In genomic region chr22:45671783-45672563, GRCh38 we compare ENCODE assay signal across 8 cellular contexts. TPM values are rescaled to one million over a fixed set of nuclear protein-coding genes. Genes with fewer than 3 reads are reported as not detected.
A peak's percentile ranks its signal among the peaks of the same experiment; 100 is the strongest.
DNase-seq lines count a peak whose midpoint lies in the region; ATAC-seq and TF ChIP-seq lines count a peak whose summit lies in the region.

Gene ATXN10 (plus strand): TSS chr22:45671834. CDS start chr22:45672064, 230 bp downstream.

- DNase-seq in NCI-H2227 (lab: John Stamatoyannopoulos, UW; ENCODE audit: unreplicated experiment) (peak; percentile 85), cerebellar cortex (ENCODE audit: low spot score) (peak; percentile 59), kidney epithelial cell (ENCODE audit: low read depth) (no peak)
- peak; percentile 76 for DNase-seq in activated CD4-positive, CD25-positive, alpha-beta regulatory T cell treated with anti-CD3 and anti-CD28 coated beads, Interleukin-2, amount 50 U/mL, for 72 hours
- peak; percentile 30 to 66 for DNase-seq in stimulated activated CD4-positive, alpha-beta T cell treated with anti-CD3 and anti-CD28 coated beads, Interleukin-15, amount 100 ng/mL, for 1 hour (ENCODE audit: low read depth in 1 of 2, low spot score in 1 of 2)

- H3K36me3 ChIP-seq in kidney epithelial cell (ENCODE audit: control insufficient read depth, insufficient read depth, low read length) = no peaks in the 10 kb centered on the region

- H3K27me3 ChIP-seq in kidney epithelial cell (ENCODE audit: control insufficient read depth, insufficient read depth, low read length) = no peaks in the 10 kb centered on the region

- H3K4me3 ChIP-seq in kidney epithelial cell (ENCODE audit: low read depth, low read length) = peak within 1 kb of the TSS; percentile 74

- TF ChIP-seq CTCF in kidney epithelial cell (IDR thresholded peaks at IDR 0.05; ENCODE audit: insufficient read depth, low read length, poor library complexity, severe bottlenecking) = no peak

- ATAC-seq in GM18498 (IDR thresholded peaks at IDR 0.05; ENCODE audit: unreplicated experiment) (peak; percentile 68), HG02943 (IDR thresholded peaks at IDR 0.05; ENCODE audit: low read depth, unreplicated experiment) (peak; percentile 62), GM18520 (IDR thresholded peaks at IDR 0.05; ENCODE audit: unreplicated experiment) (no peak)

RNA-seq across cellular contexts. Expression of gene ATXN10, which starts in this region (rescaled TPM):
- total RNA-seq in kidney epithelial cell = 107 and 127 TPM in 2 replicates
